Comparison of ENCODE assay signal across 18 cellular contexts in the genomic region with DNA sequence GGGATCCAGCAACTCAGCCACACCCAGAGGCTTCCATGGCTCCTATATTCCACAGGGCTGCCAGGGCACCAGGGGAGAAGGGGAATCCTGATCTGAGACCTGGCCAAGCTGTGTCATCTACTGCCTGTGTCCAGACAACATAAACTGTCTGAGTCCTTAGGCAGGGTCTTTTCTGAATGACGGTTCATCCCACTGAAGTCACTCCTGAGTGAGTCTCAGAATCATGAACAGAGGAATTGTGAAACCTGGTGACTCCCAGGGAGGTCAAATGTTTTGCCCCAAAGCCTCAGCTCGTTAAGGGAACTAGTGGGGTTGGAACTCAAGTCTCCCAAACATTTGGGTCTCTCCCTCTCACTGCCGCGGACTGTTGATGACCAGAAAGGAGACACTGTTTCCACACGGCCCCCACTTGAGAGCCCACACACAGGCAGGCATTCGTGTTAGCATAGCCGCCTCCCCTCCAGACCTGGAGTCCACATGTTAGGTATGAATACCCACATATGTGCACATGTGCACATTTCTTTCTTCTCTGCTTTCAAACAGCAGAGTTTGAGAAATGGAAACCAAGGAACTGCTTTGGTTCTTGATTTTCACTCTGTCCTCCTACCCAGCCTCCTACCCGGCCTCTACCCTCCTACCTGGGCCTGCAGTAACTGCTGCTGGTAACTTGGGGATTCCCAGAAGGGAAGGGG.
"Had no signal": no experiment of that assay in that cellular context is flagged by ENCODE, and none has a peak within 500 bp of the region (broad histone marks: within the 10 kb centered on the region; RNA-seq: fewer than 3 reads in every experiment).

No MANE protein-coding gene starts in this region.

- H3K27ac Mint-ChIP-seq: activated CD4-positive, alpha-beta T cell treated with anti-CD3 and anti-CD28 coated beads, Interleukin-2, amount 10 ng/mL, durations not matched to agents 7 days and 5 days; activated naive CD4-positive, alpha-beta T cell treated with anti-CD3 and anti-CD28 coated beads, Interleukin-2, amount 50 U/mL, for 72 hours; activated T-cell treated with anti-CD3 and anti-CD28 coated beads, Interleukin-2, amount 50 U/mL, for 72 hours; mesothelial cell of epicardium; nephron progenitor cell had no signal

- H3K9me3 Mint-ChIP-seq: activated CD4-positive, alpha-beta T cell treated with anti-CD3 and anti-CD28 coated beads, Interleukin-2, amount 10 ng/mL, durations not matched to agents 7 days and 5 days; activated naive CD4-positive, alpha-beta T cell treated with anti-CD3 and anti-CD28 coated beads, Interleukin-2, amount 50 U/mL, for 72 hours; activated T-cell treated with anti-CD3 and anti-CD28 coated beads, Interleukin-2, amount 50 U/mL, for 72 hours; mesothelial cell of epicardium; nephron progenitor cell had no signal

- H3K4me1 ChIP-seq: adrenal gland, lower lobe of right lung had no signal

- H3K27ac ChIP-seq: adrenal gland, cardiac muscle cell, dorsolateral prefrontal cortex, lower lobe of right lung, thoracic aorta had no signal

- ATAC-seq: activated CD4-positive, CD25-positive, alpha-beta regulatory T cell treated with anti-CD3 and anti-CD28 coated beads, Interleukin-2, amount 50 U/mL, for 24 hours; activated naive CD4-positive, alpha-beta T cell treated with anti-CD3 and anti-CD28 coated beads, Interleukin-2, amount 50 U/mL, for 72 hours; activated T-cell treated with anti-CD3 and anti-CD28 coated beads, Interleukin-2, amount 50 U/mL, for 72 hours; left colon; lower lobe of right lung had no signal

- H3K27me3 Mint-ChIP-seq: activated CD4-positive, alpha-beta T cell treated with anti-CD3 and anti-CD28 coated beads, Interleukin-2, amount 10 ng/mL, durations not matched to agents 7 days and 5 days had no signal

- H3K4me1 Mint-ChIP-seq: activated CD4-positive, alpha-beta T cell treated with anti-CD3 and anti-CD28 coated beads, Interleukin-2, amount 10 ng/mL, durations not matched to agents 7 days and 5 days had no signal

- H3K27me3 ChIP-seq: adrenal gland, cardiac muscle cell, dorsolateral prefrontal cortex had no signal

- H3K36me3 Mint-ChIP-seq: activated naive CD4-positive, alpha-beta T cell treated with anti-CD3 and anti-CD28 coated beads, Interleukin-2, amount 50 U/mL, for 72 hours; mesothelial cell of epicardium had no signal

- DNase-seq: activated CD4-positive, alpha-beta T cell treated with anti-CD3 and anti-CD28 coated beads, Interleukin-2, amount 10 ng/mL, durations not matched to agents 7 days and 5 days; activated CD8-positive, alpha-beta memory T cell treated with anti-CD3 and anti-CD28 coated beads, Interleukin-2, amount 50 U/mL, for 4 hours; activated gamma-delta T cell treated with Interleukin-2 at 50 U/mL for 16 hours; activated T-cell treated with anti-CD3 and anti-CD28 coated beads, Interleukin-2, amount 50 U/mL, for 72 hours; adrenal gland; dorsolateral prefrontal cortex; left colon; lower lobe of right lung; nephron progenitor cell; occipital lobe; T-helper 1 cell; T-helper 9 cell had no signal

- H3K9me3 ChIP-seq: adrenal gland, lower lobe of right lung, thoracic aorta had no signal

- FAIRE-seq: islet of Langerhans had no signal

- H3K4me3 Mint-ChIP-seq: activated CD4-positive, alpha-beta T cell treated with anti-CD3 and anti-CD28 coated beads, Interleukin-2, amount 10 ng/mL, durations not matched to agents 7 days and 5 days; activated T-cell treated with anti-CD3 and anti-CD28 coated beads, Interleukin-2, amount 50 U/mL, for 72 hours; mesothelial cell of epicardium; nephron progenitor cell had no signal

- H3K4me3 ChIP-seq: adrenal gland, cardiac muscle cell, dorsolateral prefrontal cortex, lower lobe of right lung, thoracic aorta had no signal

- H3K36me3 ChIP-seq: adrenal gland, cardiac muscle cell, lower lobe of right lung, thoracic aorta had no signal
